Comparison of ENCODE assay signal across 1 cellular context in genomic region chr18:36850527-36851201, GRCh38.
TF ChIP-seq lines count a peak whose summit lies in the region.

No MANE protein-coding gene starts in this region.

TF ChIP-seq in HepG2, 621 proteins besides CTCF, POLR2A, EP300 and RAD21:
- TF ChIP-seq FUBP1 (CRISPR knock-in tag; IDR thresholded peaks at IDR 0.05; ENCODE audit: borderline replicate concordance) (no peak), PRPF4 (IDR thresholded peaks at IDR 0.05; ENCODE audit: low read depth, low read length, poor library complexity, severe bottlenecking) (no peak), ZNF354B (CRISPR knock-in tag; IDR thresholded peaks at IDR 0.05) (no peak), ZNF317 (CRISPR knock-in tag; IDR thresholded peaks at IDR 0.05) (no peak), KIAA2018 (CRISPR knock-in tag; IDR thresholded peaks at IDR 0.05; ENCODE audit: borderline replicate concordance) (no peak), HIVEP1 (CRISPR knock-in tag; IDR thresholded peaks at IDR 0.05) (no peak), TRIM22 (IDR thresholded peaks at IDR 0.05) (no peak), JDP2 (CRISPR knock-in tag; IDR thresholded peaks at IDR 0.05; ENCODE audit: borderline replicate concordance) (no peak), IKZF5 (CRISPR knock-in tag; IDR thresholded peaks at IDR 0.05) (no peak), ZNF644 (CRISPR knock-in tag; IDR thresholded peaks at IDR 0.05; ENCODE audit: low read depth) (no peak), BRCA1 (CRISPR knock-in tag; IDR thresholded peaks at IDR 0.05) (no peak), JARID2 (CRISPR knock-in tag; IDR thresholded peaks at IDR 0.05; ENCODE audit: insufficient replicate concordance) (no peak), CERS6 (CRISPR knock-in tag; IDR thresholded peaks at IDR 0.05) (no peak), ZNF264 (CRISPR knock-in tag; IDR thresholded peaks at IDR 0.05) (no peak), NAIF1 (CRISPR knock-in tag; IDR thresholded peaks at IDR 0.05; ENCODE audit: borderline replicate concordance) (no peak), RBM39 (IDR thresholded peaks at IDR 0.05; ENCODE audit: low read depth, low read length, poor library complexity, severe bottlenecking) (no peak), HOXA3 (CRISPR knock-in tag; IDR thresholded peaks at IDR 0.05) (no peak)
TF ChIP-seq in HepG2: peak in this region for 0.
